ENCODE assay signal across 10 cellular contexts in genomic region chrY:12479382-12479781, GRCh38.
A peak's percentile ranks its signal among the peaks of the same experiment; 100 is the strongest.
DNase-seq lines count a peak whose midpoint lies in the region; ATAC-seq and TF ChIP-seq lines count a peak whose summit lies in the region.
"Had no signal": no experiment of that assay in that cellular context is flagged by ENCODE, and none has a peak within 500 bp of the region (broad histone marks: within the 10 kb centered on the region; RNA-seq: fewer than 3 reads in every experiment).

No MANE protein-coding gene starts in this region.

- H3K36me3 Mint-ChIP-seq in stimulated activated effector memory CD8-positive, alpha-beta T cell treated with anti-CD3 and anti-CD28 coated beads, Interleukin-12 subunit alpha, Interleukin-12 subunit beta, amount 100 ng/mL, for 72 hours = no peaks in the 10 kb centered on the region
- H3K36me3 Mint-ChIP-seq: memory B cell had no signal

- peak overlapping the region; percentile 51 for H3K27ac Mint-ChIP-seq in stimulated activated effector memory CD8-positive, alpha-beta T cell treated with anti-CD3 and anti-CD28 coated beads, Interleukin-12 subunit alpha, Interleukin-12 subunit beta, amount 100 ng/mL, for 72 hours
- H3K27ac Mint-ChIP-seq: memory B cell had no signal

- TF ChIP-seq CTCF in VCaP (conservative IDR thresholded peaks at IDR 0.05) = peak; percentile 35

- no peak overlapping the region for H3K4me3 Mint-ChIP-seq in stimulated activated effector memory CD8-positive, alpha-beta T cell treated with anti-CD3 and anti-CD28 coated beads, Interleukin-12 subunit alpha, Interleukin-12 subunit beta, amount 100 ng/mL, for 72 hours
- H3K4me3 Mint-ChIP-seq: memory B cell had no signal

- H3K4me1 Mint-ChIP-seq in stimulated activated effector memory CD8-positive, alpha-beta T cell treated with anti-CD3 and anti-CD28 coated beads, Interleukin-12 subunit alpha, Interleukin-12 subunit beta, amount 100 ng/mL, for 72 hours = no peaks in the 10 kb centered on the region
- H3K4me1 Mint-ChIP-seq: memory B cell had no signal

- TF ChIP-seq POLR2A in erythroblast (IDR thresholded peaks at IDR 0.05; ENCODE audit: low read length) = no peak

- DNase-seq in activated T-cell treated with anti-CD3 and anti-CD28 coated beads for 4 hours = peak; percentile 10
- DNase-seq in activated T-cell treated with anti-CD3 and anti-CD28 coated beads, Interleukin-2, amount 50 U/mL, for 48 hours = no peak
- peak; percentile 68 to 77 for DNase-seq in erythroblast (lab: John Stamatoyannopoulos, UW)
- DNase-seq in stimulated activated effector memory CD8-positive, alpha-beta T cell treated with anti-CD3 and anti-CD28 coated beads, Interleukin-12 subunit alpha, Interleukin-12 subunit beta, amount 100 ng/mL, for 72 hours (ENCODE audit: low spot score in 2 of 2) = peak; percentile 2 to 58
- DNase-seq in NCI-H774 (lab: John Stamatoyannopoulos, UW) = no peak
- DNase-seq: NCI-H69 had no signal

- H3K9me3 Mint-ChIP-seq in stimulated activated effector memory CD8-positive, alpha-beta T cell treated with anti-CD3 and anti-CD28 coated beads, Interleukin-12 subunit alpha, Interleukin-12 subunit beta, amount 100 ng/mL, for 72 hours = no peaks in the 10 kb centered on the region
- H3K9me3 Mint-ChIP-seq: memory B cell had no signal

- H3K27ac ChIP-seq in VCaP = no peak overlapping the region

- ATAC-seq in stimulated activated effector memory CD8-positive, alpha-beta T cell treated with anti-CD3 and anti-CD28 coated beads, Interleukin-12 subunit alpha, Interleukin-12 subunit beta, amount 100 ng/mL, for 72 hours = peak; percentile 75
- ATAC-seq in HG03565 (IDR thresholded peaks at IDR 0.05; ENCODE audit: unreplicated experiment) (no peak), GM21390 (IDR thresholded peaks at IDR 0.05; ENCODE audit: unreplicated experiment) (no peak)

Comparison
In these comparisons a context has a peak if more than half of its experiments do, and no peak if none do; other contexts are left out.
1. DNase-seq: peak in activated T-cell treated with anti-CD3 and anti-CD28 coated beads for 4 hours (single experiment), erythroblast (2 of 2) and stimulated activated effector memory CD8-positive, alpha-beta T cell treated with anti-CD3 and anti-CD28 coated beads, Interleukin-12 subunit alpha, Interleukin-12 subunit beta, amount 100 ng/mL, for 72 hours (2 of 2); none in activated T-cell treated with anti-CD3 and anti-CD28 coated beads, Interleukin-2, amount 50 U/mL, for 48 hours (0 of 2) and NCI-H774 (single experiment).